Comparison of ENCODE assay signal across 8 cellular contexts in genomic region chr1:205274041-205274691, GRCh38. TPM values are rescaled to one million over a fixed set of nuclear protein-coding genes. Genes with fewer than 3 reads are reported as not detected.
DNase-seq lines count a peak whose midpoint lies in the region; ATAC-seq, FAIRE-seq and TF ChIP-seq lines count a peak whose summit lies in the region.

No MANE protein-coding gene starts in this region.

- H3K4me3 ChIP-seq in DOHH2 (ENCODE audit: low read length) (0 out of 2 replicates have a peak overlapping the region, but pooled peaks have one; percentile 9), bronchial epithelial cell (ENCODE audit: low read depth, low read length) (no peak overlapping the region), neural cell (ENCODE audit: low read length) (no peak overlapping the region)

- no peak for ATAC-seq in GM19452 (IDR thresholded peaks at IDR 0.05; ENCODE audit: unreplicated experiment)

- no peak for TF ChIP-seq RAD21 in neural cell (conservative IDR thresholded peaks at IDR 0.05)

- H3K9me2 ChIP-seq in DOHH2 (replicated peaks; ENCODE audit: control insufficient read depth, low read length), result no peaks in the 10 kb centered on the region
- H3K9me2 ChIP-seq in neural cell (ENCODE audit: insufficient read depth, low read length), result no peaks in the 10 kb centered on the region

- TF ChIP-seq CTCF in DOHH2 (IDR thresholded peaks at IDR 0.05; ENCODE audit: low read depth, low read length, poor library complexity, severe bottlenecking), result no peak
- TF ChIP-seq CTCF in bronchial epithelial cell (IDR thresholded peaks at IDR 0.05; ENCODE audit: insufficient read depth, low read length, severe bottlenecking), result no peak
- no peak for TF ChIP-seq CTCF in neural cell (IDR thresholded peaks at IDR 0.05; ENCODE audit: poor library complexity, severe bottlenecking)

- H3F3A ChIP-seq in DOHH2 (ENCODE audit: control insufficient read depth, insufficient read depth), result no peaks in the 10 kb centered on the region
- no peaks in the 10 kb centered on the region for H3F3A ChIP-seq in neural cell (ENCODE audit: insufficient read depth, low read length, poor library complexity, severe bottlenecking)

- H3K79me2 ChIP-seq in DOHH2 (ENCODE audit: control insufficient read depth, low read length), result no peaks in the 10 kb centered on the region
- no peaks in the 10 kb centered on the region for H3K79me2 ChIP-seq in neural cell (replicated peaks; ENCODE audit: insufficient read depth, low read length)

- peaks cover 53% of the 10 kb centered on the region for H3K4me1 ChIP-seq in DOHH2 (ENCODE audit: control insufficient read depth, low read length)

- H3K4me2 ChIP-seq in DOHH2 (ENCODE audit: low read length) (peak overlapping the region; percentile 59), neural cell (ENCODE audit: low read length) (no peak overlapping the region)

- H2AFZ ChIP-seq in neural cell (ENCODE audit: low read depth, low read length), result no peak overlapping the region

- H3K27me3 ChIP-seq in DOHH2 (ENCODE audit: control insufficient read depth, low read length) (no peaks in the 10 kb centered on the region), bronchial epithelial cell (ENCODE audit: control insufficient read depth, insufficient read depth, low read length) (no peaks in the 10 kb centered on the region), neural cell (ENCODE audit: insufficient read depth, low read depth, low read length) (no peaks in the 10 kb centered on the region)

- DNase-seq in HK-2 (ENCODE audit: unreplicated experiment) (peak; percentile 85), bronchial epithelial cell (ENCODE audit: low read depth) (no peak), superior temporal gyrus (ENCODE audit: extremely low spot score) (no peak), NCI-H1048 (lab: John Stamatoyannopoulos, UW) (no peak), HCEC 1CT (no peak)

- peak; percentile 23 for FAIRE-seq in bronchial epithelial cell (lab: Jason Lieb, UNC)

- H4K20me1 ChIP-seq in DOHH2 (ENCODE audit: control insufficient read depth, insufficient read depth, low read depth, low read length) (no peaks in the 10 kb centered on the region), neural cell (ENCODE audit: insufficient read depth) (no peaks in the 10 kb centered on the region)

- no peaks in the 10 kb centered on the region for H3K9me3 ChIP-seq in DOHH2 (ENCODE audit: control insufficient read depth, insufficient read depth, low read length)
- no peaks in the 10 kb centered on the region for H3K9me3 ChIP-seq in neural cell (ENCODE audit: low read length)

- H3K9ac ChIP-seq in neural cell (ENCODE audit: low read length), result peak overlapping the region; percentile 6

- TF ChIP-seq EP300 in neural cell (conservative IDR thresholded peaks at IDR 0.05; ENCODE audit: poor library complexity, severe bottlenecking), result no peak

- no peak overlapping the region for H3K27ac ChIP-seq in DOHH2 (ENCODE audit: low read depth, low read length)
- no peak overlapping the region for H3K27ac ChIP-seq in neural cell (ENCODE audit: low read length)

- no peaks in the 10 kb centered on the region for H3K36me3 ChIP-seq in DOHH2 (ENCODE audit: control insufficient read depth, low read length)
- no peaks in the 10 kb centered on the region for H3K36me3 ChIP-seq in bronchial epithelial cell (ENCODE audit: control insufficient read depth, insufficient read depth, low read length)
- no peaks in the 10 kb centered on the region for H3K36me3 ChIP-seq in neural cell (ENCODE audit: insufficient read depth, low read length)

TF ChIP-seq in neural cell, 6 proteins besides CTCF, POLR2A, EP300 and RAD21:
- TF ChIP-seq REST (IDR thresholded peaks at IDR 0.05; ENCODE audit: borderline replicate concordance) (no peak), TAF1 (IDR thresholded peaks at IDR 0.05; ENCODE audit: low read depth) (no peak), EZH2 (IDR thresholded peaks at IDR 0.05; ENCODE audit: borderline replicate concordance, insufficient read depth, low read length, poor library complexity, severe bottlenecking) (no peak), MXI1 (conservative IDR thresholded peaks at IDR 0.05; ENCODE audit: poor library complexity, severe bottlenecking) (no peak), POLR2AphosphoS5 (IDR thresholded peaks at IDR 0.05) (no peak), SMC3 (conservative IDR thresholded peaks at IDR 0.05; ENCODE audit: poor library complexity) (no peak)

RNA-seq across cellular contexts. Expression of gene TMCC2, which starts 46.4 kb away (rescaled TPM):
- 0.51 and 0.53 TPM in 2 replicates for total RNA-seq in bronchial epithelial cell
- polyA plus RNA-seq in neural cell, result 32.2 and 34.4 TPM in 2 replicates
- polyA minus RNA-seq in neural cell, result 55.5 and 61.8 TPM in 2 replicates

RNA-seq across cellular contexts. Expression of gene NUAK2, which starts 47.4 kb away (rescaled TPM):
- 3.9 and 9.9 TPM in 2 replicates for total RNA-seq in bronchial epithelial cell
- 1.4 and 2.9 TPM in 2 replicates for polyA plus RNA-seq in neural cell
- polyA minus RNA-seq in neural cell, result 2.5 and 3.2 TPM in 2 replicates
